In genomic region chr6:1393641-1394283, GRCh38 we compare ENCODE assay signal across 13 cellular contexts. TPM values are rescaled to one million over a fixed set of nuclear protein-coding genes. Genes with fewer than 3 reads are reported as not detected.
DNase-seq lines count a peak whose midpoint lies in the region; ATAC-seq and TF ChIP-seq lines count a peak whose summit lies in the region.
"Had no signal": no experiment of that assay in that cellular context is flagged by ENCODE, and none has a peak within 500 bp of the region (broad histone marks: within the 10 kb centered on the region; RNA-seq: fewer than 3 reads in every experiment).

No MANE protein-coding gene starts in this region.

- no peak overlapping the region for H3K27ac ChIP-seq in HUES6 (ENCODE audit: low read depth, low read length)
- peak overlapping the region; percentile 66 for H3K27ac ChIP-seq in duodenal mucosa (ENCODE audit: low read depth, low read length)
- H3K27ac ChIP-seq in lung (ENCODE audit: low read depth in 1 of 2, low read length in 1 of 2) = peak overlapping the region in 1 of 2 donors; percentile 57
- no peak overlapping the region for H3K27ac ChIP-seq in PC-3 (ENCODE audit: low read length)
- H3K27ac ChIP-seq: skin epidermis, WERI-Rb-1 had no signal

- peak overlapping the region; percentile 42 for H3K4me3 ChIP-seq in HUES6 (ENCODE audit: low read depth, low read length)
- peak overlapping the region; percentile 58 to 66 for H3K4me3 ChIP-seq in duodenal mucosa (ENCODE audit: low read depth in 1 of 2, low read length in 2 of 2)
- peak overlapping the region; percentile 48 for H3K4me3 ChIP-seq in lung
- no peak overlapping the region for H3K4me3 ChIP-seq in PC-3 (ENCODE audit: low read length)

- BruUV-seq in PC-3 (replicated peaks; lab: Mats Ljungman, UMichigan) = no TSS peak

- no peak for DNase-seq in lung (ENCODE audit: low spot score)
- DNase-seq in stimulated activated naive CD8-positive, alpha-beta T cell treated with anti-CD3 and anti-CD28 coated beads, Interleukin-15, Interleukin-2, amounts not matched to agents 100 U/mL and 50 U/mL, for 24 hours = no peak
- DNase-seq in PC-3 = no peak
- DNase-seq in activated CD4-positive, alpha-beta memory T cell treated with anti-CD3 and anti-CD28 coated beads, Interleukin-2, amount 10 ng/mL, durations not matched to agents 7 days and 5 days = no peak
- DNase-seq: activated T-cell treated with anti-CD3 and anti-CD28 coated beads, Interleukin-2, amount 50 U/mL, for 24 hours; foreskin melanocyte; mesendoderm; WERI-Rb-1 had no signal

- H3K27me3 ChIP-seq in HUES6 (ENCODE audit: control insufficient read depth, insufficient read depth, low read length) (peaks cover 98% of the 10 kb centered on the region), duodenal mucosa (ENCODE audit: control insufficient read depth in 1 of 2, insufficient read depth in 2 of 2, low read length in 2 of 2) (peaks cover 69 to 81% of the 10 kb centered on the region in 2 donors), lung (ENCODE audit: control insufficient read depth, insufficient read depth) (peaks cover 11% of the 10 kb centered on the region), PC-3 (ENCODE audit: low read length) (peaks cover 71% of the 10 kb centered on the region)

- no peaks in the 10 kb centered on the region for H4K20me1 ChIP-seq in PC-3 (ENCODE audit: low read length)

- H3F3A ChIP-seq in PC-3 (ENCODE audit: low read length, unreplicated experiment) = no peaks in the 10 kb centered on the region

- no peak for TF ChIP-seq CTCF in lung (IDR thresholded peaks at IDR 0.05; ENCODE audit: control extremely low read depth, extremely low read depth)
- no peak for TF ChIP-seq CTCF in PC-3 (conservative IDR thresholded peaks at IDR 0.05; ENCODE audit: low read depth, low read length)

- 4 to 10% methylated on average over 47 of the region's 47 CpGs for WGBS in lung, 2 donors

- peaks cover 73% of the 10 kb centered on the region for H3K27me3 Mint-ChIP-seq in activated CD4-positive, alpha-beta memory T cell treated with anti-CD3 and anti-CD28 coated beads, Interleukin-2, amount 10 ng/mL, durations not matched to agents 7 days and 5 days

- H3K9ac ChIP-seq in HUES6 (ENCODE audit: low read length) (no peak overlapping the region), duodenal mucosa (ENCODE audit: low read depth in 1 of 2, low read length in 2 of 2) (peak overlapping the region; percentile 32 to 37), PC-3 (ENCODE audit: low read length) (no peak overlapping the region)

- H3K79me2 ChIP-seq in PC-3 (ENCODE audit: low read length) = no peaks in the 10 kb centered on the region

- no peaks in the 10 kb centered on the region for H3K9me3 Mint-ChIP-seq in activated CD4-positive, alpha-beta memory T cell treated with anti-CD3 and anti-CD28 coated beads, Interleukin-2, amount 10 ng/mL, durations not matched to agents 7 days and 5 days
- H3K9me3 Mint-ChIP-seq: activated T-cell treated with anti-CD3 and anti-CD28 coated beads, Interleukin-2, amount 50 U/mL, for 24 hours; central memory CD8-positive, alpha-beta T cell had no signal

- H2AFZ ChIP-seq in PC-3 (ENCODE audit: low read length) = no peak overlapping the region

- no peaks in the 10 kb centered on the region for H3K9me2 ChIP-seq in PC-3 (replicated peaks; ENCODE audit: low read length)

- intact Hi-C loops in PC-3 (cut with micrococcal nuclease) = no loop called here

- H3K27ac Mint-ChIP-seq in activated CD4-positive, alpha-beta memory T cell treated with anti-CD3 and anti-CD28 coated beads, Interleukin-2, amount 10 ng/mL, durations not matched to agents 7 days and 5 days = no peak overlapping the region
- H3K27ac Mint-ChIP-seq: activated T-cell treated with anti-CD3 and anti-CD28 coated beads, Interleukin-2, amount 50 U/mL, for 24 hours had no signal

- CTCF ChIA-PET in PC-3 (lab: Charles Lee) = interaction anchor here (0.5 kb wide), 1 partner anchor 157 kb away, joined by 4 read pairs; no protein-coding TSS in a partner anchor
- CTCF ChIA-PET in activated CD4-positive, alpha-beta memory T cell treated with anti-CD3 and anti-CD28 coated beads, Interleukin-2, amount 10 ng/mL, durations not matched to agents 7 days and 5 days (lab: Charles Lee) = interaction anchor here (0.9 kb wide), 1 partner anchor 13 kb away, joined by 3 read pairs; no protein-coding TSS in a partner anchor

- H3K9me3 ChIP-seq in HUES6 (ENCODE audit: control insufficient read depth, insufficient read depth, low read depth, low read length) (no peaks in the 10 kb centered on the region), duodenal mucosa (ENCODE audit: control insufficient read depth in 1 of 2, low read length in 2 of 2) (no peaks in the 10 kb centered on the region), lung (ENCODE audit: control insufficient read depth in 2 of 2, insufficient read depth in 1 of 2, low read length in 1 of 2) (peaks cover 0 to 4% of the 10 kb centered on the region in 2 donors), PC-3 (ENCODE audit: low read length) (no peaks in the 10 kb centered on the region)

- POLR2A ChIA-PET in PC-3 (lab: Charles Lee; ENCODE audit: unreplicated experiment) = no interaction called here
- POLR2A ChIA-PET in activated CD4-positive, alpha-beta memory T cell treated with anti-CD3 and anti-CD28 coated beads, Interleukin-2, amount 10 ng/mL, durations not matched to agents 7 days and 5 days (lab: Charles Lee) = no interaction called here

- H3K4me3 Mint-ChIP-seq in activated CD4-positive, alpha-beta memory T cell treated with anti-CD3 and anti-CD28 coated beads, Interleukin-2, amount 10 ng/mL, durations not matched to agents 7 days and 5 days = no peak overlapping the region
- H3K4me3 Mint-ChIP-seq: activated T-cell treated with anti-CD3 and anti-CD28 coated beads, Interleukin-2, amount 50 U/mL, for 24 hours; central memory CD8-positive, alpha-beta T cell had no signal

- peaks cover under 1% of the 10 kb centered on the region for H3K36me3 Mint-ChIP-seq in activated CD4-positive, alpha-beta memory T cell treated with anti-CD3 and anti-CD28 coated beads, Interleukin-2, amount 10 ng/mL, durations not matched to agents 7 days and 5 days (ENCODE audit: low read depth)

- peaks cover 13% of the 10 kb centered on the region for H3K4me1 Mint-ChIP-seq in activated CD4-positive, alpha-beta memory T cell treated with anti-CD3 and anti-CD28 coated beads, Interleukin-2, amount 10 ng/mL, durations not matched to agents 7 days and 5 days

- H3K4me1 ChIP-seq in HUES6 (ENCODE audit: control insufficient read depth, insufficient read depth, low read length) (peaks cover 26% of the 10 kb centered on the region), duodenal mucosa (ENCODE audit: control insufficient read depth in 1 of 2, insufficient read depth in 2 of 2, low read length in 2 of 2) (no peaks in the 10 kb centered on the region), lung (ENCODE audit: control insufficient read depth in 2 of 2, insufficient read depth in 2 of 2, low read length in 2 of 2) (peaks cover 0 to 11% of the 10 kb centered on the region in 2 donors), PC-3 (ENCODE audit: insufficient read depth, low read length) (no peaks in the 10 kb centered on the region)

- ATAC-seq in lung (ENCODE audit: insufficient read depth, low FRiP score) (no peak), HG02571 (IDR thresholded peaks at IDR 0.05; ENCODE audit: unreplicated experiment) (no peak), PC-3 (no peak)
- peak; percentile 4 for ATAC-seq in stimulated activated naive CD8-positive, alpha-beta T cell treated with anti-CD3 and anti-CD28 coated beads, Interleukin-15, Interleukin-2, amounts not matched to agents 100 U/mL and 50 U/mL, for 24 hours

- H3K36me3 ChIP-seq in HUES6 (ENCODE audit: control insufficient read depth, insufficient read depth, low read length) = no peaks in the 10 kb centered on the region
- H3K36me3 ChIP-seq in duodenal mucosa (ENCODE audit: control insufficient read depth in 1 of 2, insufficient read depth in 2 of 2, low read length in 2 of 2) = no peaks in the 10 kb centered on the region
- H3K36me3 ChIP-seq in lung (ENCODE audit: control insufficient read depth in 2 of 2, insufficient read depth in 2 of 2, low read length in 2 of 2) = no peaks in the 10 kb centered on the region
- H3K36me3 ChIP-seq in PC-3 (ENCODE audit: low read depth, low read length) = no peaks in the 10 kb centered on the region
- H3K36me3 ChIP-seq: WERI-Rb-1 had no signal

- H3K4me2 ChIP-seq in PC-3 (ENCODE audit: low read length) = no peak overlapping the region

RNA-seq across cellular contexts. Expression of gene FOXF2, which starts 4.4 kb away (rescaled TPM):
- total RNA-seq in lung (10 to 100 TPM; 17.2 to 22.9 TPM), PC-3 (2014; rRNA removed) (not detected in 2 replicates)
- 10 to 100 TPM in 1 of 2 donors, 1 to 10 TPM in 1; 8.3 to 11.4 TPM for polyA plus RNA-seq in lung
- not detected for total RNA-seq in activated CD4-positive, alpha-beta memory T cell treated with anti-CD3 and anti-CD28 coated beads, Interleukin-2, amount 10 ng/mL, durations not matched to agents 7 days and 5 days

Comparison
In these comparisons a context has a peak if more than half of its experiments do, and no peak if none do; other contexts are left out.
1. H3K9ac ChIP-seq: peak in duodenal mucosa (2 of 2); none in HUES6 (single experiment) and PC-3 (single experiment).
2. RNA of gene FOXF2, which starts 4.4 kb away (total RNA-seq): 17.2 to 22.9 TPM in lung; not detected in activated CD4-positive, alpha-beta memory T cell treated with anti-CD3 and anti-CD28 coated beads, Interleukin-2, amount 10 ng/mL, durations not matched to agents 7 days and 5 days and not detected in PC-3; every median in the first group is over 10 times any median in the second.